26 cellular contexts compared by ENCODE assay signal in genomic region chr1:101377436-101377835, GRCh38.
"Had no signal": no experiment of that assay in that cellular context is flagged by ENCODE, and none has a peak within 500 bp of the region (broad histone marks: within the 10 kb centered on the region; RNA-seq: fewer than 3 reads in every experiment).

No MANE protein-coding gene starts in this region.

- H3K4me3 ChIP-seq: ovary, psoas muscle, right lobe of liver, sigmoid colon, stomach, thoracic aorta, thyroid gland, tibial nerve, upper lobe of left lung, vagina had no signal

- H3K9me3 ChIP-seq: ovary, psoas muscle, right lobe of liver, sigmoid colon, stomach, thoracic aorta, thyroid gland, vagina had no signal

- DNase-seq: nephron progenitor cell; occipital lobe; ovary; posterior cingulate gyrus; psoas muscle; right cardiac atrium; right lobe of liver; sigmoid colon; small intestine; stimulated activated CD4-positive, alpha-beta T cell treated with anti-CD3 and anti-CD28 coated beads, Interleukin-15, amount 100 ng/mL, for 24 hours; stimulated activated CD4-positive, alpha-beta T cell treated with anti-CD3 and anti-CD28 coated beads, Interleukin-2, amount 100 ng/mL, for 24 hours; stimulated activated CD4-positive, alpha-beta T cell treated with anti-CD3 and anti-CD28 coated beads, Interleukin-2, amount 100 ng/mL, for 48 hours; stimulated activated CD4-positive, alpha-beta T cell treated with anti-CD3 and anti-CD28 coated beads, Interleukin-4, amount 100 ng/mL, for 24 hours; stimulated activated naive B cell treated with anti-CD40 and anti-IgM and Interleukin-4, amounts not matched to agents 10 μg/mL and 1 μg/mL and 100 μg/mL, for 72 hours; stimulated activated naive CD4-positive, alpha-beta T cell treated with Interleukin-2 at 50 U/mL for 16 hours; stomach; thyroid gland; trophoblast cell; upper lobe of left lung had no signal

- H3K27ac ChIP-seq: ovary, parathyroid adenoma, psoas muscle, right lobe of liver, sigmoid colon, stomach, thoracic aorta, thyroid gland, tibial nerve, upper lobe of left lung, vagina had no signal

- H3K27me3 ChIP-seq: ovary, right lobe of liver, sigmoid colon, stomach, thyroid gland, tibial nerve, upper lobe of left lung, vagina had no signal

- H3K4me1 ChIP-seq: parathyroid adenoma, psoas muscle, right lobe of liver, sigmoid colon, stomach, thyroid gland, upper lobe of left lung, vagina had no signal

- H3K79me2 ChIP-seq: parathyroid adenoma had no signal

- H3K36me3 ChIP-seq: ovary, right lobe of liver, sigmoid colon, stomach, thoracic aorta, thyroid gland, tibial nerve, upper lobe of left lung, vagina had no signal

- ATAC-seq: natural killer cell treated with Interleukin-12 subunit alpha and Interleukin-12 subunit beta and Interleukin-15 and Interleukin-18, amount 100 ng/mL, for 72 hours; psoas muscle; right cardiac atrium; right lobe of liver; stimulated activated effector memory CD8-positive, alpha-beta T cell treated with anti-CD3 and anti-CD28 coated beads, Interleukin-12 subunit alpha, Interleukin-12 subunit beta, amount 100 ng/mL, for 72 hours; stimulated activated naive B cell treated with anti-CD40 and anti-IgM and Interleukin-4, amounts not matched to agents 10 μg/mL and 1 μg/mL and 100 μg/mL, for 72 hours had no signal

- H2AFZ ChIP-seq: parathyroid adenoma had no signal

- FAIRE-seq: small intestine, urothelium cell line had no signal

- H3K9ac ChIP-seq: parathyroid adenoma had no signal
